Comparison of ENCODE assay signal across 11 cellular contexts in the genomic region with DNA sequence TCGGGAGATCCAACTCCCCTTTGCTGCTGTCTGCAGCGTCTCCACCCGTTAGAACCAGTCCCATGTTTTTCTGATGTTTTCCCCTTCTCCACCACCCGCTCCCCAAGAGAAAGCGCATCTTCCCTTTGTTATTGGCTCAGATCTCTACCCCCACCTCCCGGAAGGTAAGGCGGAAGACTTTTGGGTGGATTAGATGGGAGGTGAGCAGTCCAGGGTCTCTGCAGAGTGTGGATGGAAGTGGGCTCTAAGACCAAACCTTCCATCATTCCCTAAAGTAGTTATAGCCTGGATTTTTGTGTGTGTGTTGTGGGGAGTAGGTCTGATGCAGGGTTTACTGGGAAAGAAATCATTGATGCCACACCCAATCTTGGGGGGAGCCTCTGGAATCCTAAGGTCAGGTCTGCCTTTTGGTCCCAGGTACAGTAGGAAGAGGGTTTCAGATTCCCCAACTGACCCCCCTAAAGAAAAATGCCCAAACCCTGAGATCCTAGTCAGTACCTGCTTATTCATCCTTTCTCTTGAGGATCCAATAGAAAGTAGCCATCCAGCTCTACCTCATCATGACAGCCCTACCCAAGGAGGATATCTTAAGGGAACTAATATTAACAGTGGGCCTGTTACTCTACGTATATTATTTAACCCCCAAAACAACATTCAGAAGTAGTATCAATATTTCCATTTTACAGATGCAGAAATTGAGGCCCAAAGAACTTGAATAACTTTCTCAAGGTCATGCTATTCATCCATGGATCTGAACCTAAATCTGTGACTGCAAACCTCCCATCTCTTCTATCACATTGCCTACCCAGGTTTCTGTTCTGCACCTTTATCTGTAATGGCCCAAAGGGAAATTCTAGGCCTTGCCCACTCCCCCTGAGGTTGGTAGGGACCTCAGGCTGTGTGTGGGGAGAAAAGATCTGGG. TPM values are rescaled to one million over a fixed set of nuclear protein-coding genes. Genes with fewer than 3 reads are reported as not detected.
DNase-seq lines count a peak whose midpoint lies in the region; ATAC-seq and TF ChIP-seq lines count a peak whose summit lies in the region.
"Had no signal": no experiment of that assay in that cellular context is flagged by ENCODE, and none has a peak within 500 bp of the region (broad histone marks: within the 10 kb centered on the region; RNA-seq: fewer than 3 reads in every experiment).

No MANE protein-coding gene starts in this region.

- H3K9me3 Mint-ChIP-seq in activated T-cell treated with anti-CD3 and anti-CD28 coated beads, Interleukin-2, amount 50 U/mL, for 4 hours: no peaks in the 10 kb centered on the region
- no peaks in the 10 kb centered on the region for H3K9me3 Mint-ChIP-seq in activated naive CD8-positive, alpha-beta T cell (ENCODE audit: low read depth)
- H3K9me3 Mint-ChIP-seq: dendritic cell treated with granulocyte-macrophage colony-stimulating factor and Interleukin-4, amounts not matched to agents 40 ng/mL and 50 ng/mL, for 4 days had no signal

- H3K27me3 Mint-ChIP-seq in activated T-cell treated with anti-CD3 and anti-CD28 coated beads, Interleukin-2, amount 50 U/mL, for 4 hours (ENCODE audit: low read depth): peaks cover 7% of the 10 kb centered on the region
- no peaks in the 10 kb centered on the region for H3K27me3 Mint-ChIP-seq in activated naive CD8-positive, alpha-beta T cell

- no peak for TF ChIP-seq POLR2A in suprapubic skin (IDR thresholded peaks at IDR 0.05)
- no peak for TF ChIP-seq POLR2A in heart left ventricle (IDR thresholded peaks at IDR 0.05)

- H3K27me3 ChIP-seq in suprapubic skin: peaks cover 37% of the 10 kb centered on the region
- peaks cover 0 to 42% (median 22%) of the 10 kb centered on the region in 9 donors for H3K27me3 ChIP-seq in heart left ventricle

- ATAC-seq in activated T-cell treated with anti-CD3 and anti-CD28 coated beads, Interleukin-2, amount 50 U/mL, for 4 hours: no peak
- ATAC-seq in HG02610 (IDR thresholded peaks at IDR 0.05; ENCODE audit: unreplicated experiment) (no peak), heart left ventricle (no peak)
- ATAC-seq: PC-3 had no signal

- no peak overlapping the region for H3K27ac ChIP-seq in suprapubic skin
- no peak overlapping the region for H3K27ac ChIP-seq in heart left ventricle

- H3K9me3 ChIP-seq in suprapubic skin (no peaks in the 10 kb centered on the region), heart left ventricle (no peaks in the 10 kb centered on the region)

- peak overlapping the region; percentile 29 for H3K27ac Mint-ChIP-seq in activated naive CD8-positive, alpha-beta T cell
- H3K27ac Mint-ChIP-seq: dendritic cell treated with granulocyte-macrophage colony-stimulating factor and Interleukin-4, amounts not matched to agents 40 ng/mL and 50 ng/mL, for 4 days had no signal

- 68% methylated on average over 8 of the region's 8 CpGs for WGBS in suprapubic skin
- 54 to 62% (median 56%) methylated on average over 8 of the region's 8 CpGs for WGBS in heart left ventricle, 4 donors

- H3K36me3 ChIP-seq in suprapubic skin (no peaks in the 10 kb centered on the region), heart left ventricle (no peaks in the 10 kb centered on the region)

- peaks cover 18% of the 10 kb centered on the region for H3K4me1 Mint-ChIP-seq in activated T-cell treated with anti-CD3 and anti-CD28 coated beads, Interleukin-2, amount 50 U/mL, for 4 hours (ENCODE audit: low read depth)
- H3K4me1 Mint-ChIP-seq in activated naive CD8-positive, alpha-beta T cell (ENCODE audit: low read depth): peaks cover 24% of the 10 kb centered on the region

- DNase-seq in activated T-cell treated with anti-CD3 and anti-CD28 coated beads, Interleukin-2, amount 50 U/mL, for 4 hours: no peak
- DNase-seq in activated T-cell treated with anti-CD3 and anti-CD28 coated beads for 4 hours (no peak), suprapubic skin (ENCODE audit: low spot score in 2 of 2) (no peak), heart left ventricle (no peak), DMS 273 (lab: John Stamatoyannopoulos, UW; ENCODE audit: unreplicated experiment) (no peak)
- DNase-seq: AML-193, PC-3 had no signal

- TF ChIP-seq CTCF in suprapubic skin (IDR thresholded peaks at IDR 0.05): no peak
- TF ChIP-seq CTCF in heart left ventricle (IDR thresholded peaks at IDR 0.05): no peak

- peak overlapping the region; percentile 12 for H3K4me3 Mint-ChIP-seq in activated T-cell treated with anti-CD3 and anti-CD28 coated beads, Interleukin-2, amount 50 U/mL, for 4 hours
- peak overlapping the region; percentile 77 for H3K4me3 Mint-ChIP-seq in activated naive CD8-positive, alpha-beta T cell

- peaks cover 3% of the 10 kb centered on the region for H3K36me3 Mint-ChIP-seq in activated T-cell treated with anti-CD3 and anti-CD28 coated beads, Interleukin-2, amount 50 U/mL, for 4 hours (ENCODE audit: insufficient read depth)
- peaks cover 2% of the 10 kb centered on the region for H3K36me3 Mint-ChIP-seq in activated naive CD8-positive, alpha-beta T cell

- H3K4me1 ChIP-seq in suprapubic skin: peaks cover 20% of the 10 kb centered on the region
- peaks cover 0 to 21% (median 10%) of the 10 kb centered on the region in 12 donors for H3K4me1 ChIP-seq in heart left ventricle

- intact Hi-C loops in heart left ventricle (cut with DNase I): no loop called here

- TF ChIP-seq EP300 in suprapubic skin (IDR thresholded peaks at IDR 0.05): no peak

- H3K4me3 ChIP-seq in iPS-11a (ENCODE audit: low read depth, low read length) (peak overlapping the region; percentile 88), suprapubic skin (peak overlapping the region; percentile 49), heart left ventricle (no peak overlapping the region)

RNA-seq across cellular contexts. Expression of a gene that starts 1.0 kb away (rescaled TPM):
- total RNA-seq in activated T-cell treated with anti-CD3 and anti-CD28 coated beads, Interleukin-2, amount 50 U/mL, for 4 hours: under 1 TPM; 0.56 to 0.98 (median 0.68) TPM
- total RNA-seq in suprapubic skin (under 1 TPM in 2 of 4 donors, not detected in 2; 0.08 to 0.23 TPM), heart left ventricle (under 1 TPM in 6 of 9 donors, not detected in 3; 0.07 to 0.31 (median 0.17) TPM)
- under 1 TPM; 0.06 to 0.08 TPM for polyA plus RNA-seq in heart left ventricle
- total RNA-seq: PC-3 had no signal

RNA-seq across cellular contexts. Expression of a gene that starts 3.9 kb away (rescaled TPM):
- total RNA-seq in activated T-cell treated with anti-CD3 and anti-CD28 coated beads, Interleukin-2, amount 50 U/mL, for 4 hours: 10 to 100 TPM; 72.3 to 84.3 (median 74.6) TPM
- total RNA-seq in suprapubic skin: 100 to 1,000 TPM; 152 to 242 (median 185) TPM
- total RNA-seq in heart left ventricle: 100 to 1,000 TPM in 5 of 9 donors, 10 to 100 TPM in 4; 84.4 to 159 (median 109) TPM
- 100 to 1,000 TPM in 1 of 2 donors, 10 to 100 TPM in 1; 62.3 to 228 TPM for polyA plus RNA-seq in heart left ventricle

RNA-seq across cellular contexts. Expression of a gene that starts 28.3 kb away (rescaled TPM):
- total RNA-seq in activated T-cell treated with anti-CD3 and anti-CD28 coated beads, Interleukin-2, amount 50 U/mL, for 4 hours: 10 to 100 TPM; 56.3 to 59.4 (median 57.5) TPM
- total RNA-seq in suprapubic skin (10 to 100 TPM; 24.4 to 92.9 (median 36.8) TPM), heart left ventricle (10 to 100 TPM; 13.1 to 43.3 (median 30.1) TPM)
- 10 to 100 TPM; 11.4 to 17.2 TPM for polyA plus RNA-seq in heart left ventricle

RNA-seq across cellular contexts. Expression of a gene that starts 30.6 kb away (rescaled TPM):
- 10 to 100 TPM in 2 of 3 donors, 1 to 10 TPM in 1; 9.2 to 12.2 (median 10.8) TPM for total RNA-seq in activated T-cell treated with anti-CD3 and anti-CD28 coated beads, Interleukin-2, amount 50 U/mL, for 4 hours
- total RNA-seq in suprapubic skin (10 to 100 TPM in 3 of 4 donors, 1 to 10 TPM in 1; 8.1 to 33.6 (median 14.4) TPM), heart left ventricle (10 to 100 TPM; 11.5 to 30.9 (median 17.5) TPM)
- 10 to 100 TPM; 58.3 to 60.5 TPM for polyA plus RNA-seq in heart left ventricle

RNA-seq across cellular contexts. Expression of a gene that starts 40.1 kb away (rescaled TPM):
- 10 to 100 TPM; 28.6 to 32.0 (median 29.1) TPM for total RNA-seq in activated T-cell treated with anti-CD3 and anti-CD28 coated beads, Interleukin-2, amount 50 U/mL, for 4 hours
- total RNA-seq in suprapubic skin: 10 to 100 TPM; 36.9 to 68.9 (median 51.5) TPM
- 10 to 100 TPM; 12.9 to 31.0 (median 17.0) TPM for total RNA-seq in heart left ventricle
- 10 to 100 TPM in 1 of 2 donors, 1 to 10 TPM in 1; 4.6 to 22.6 TPM for polyA plus RNA-seq in heart left ventricle

Comparison
In these comparisons a context has a peak if more than half of its experiments do, and no peak if none do; other contexts are left out.
1. H3K4me3 ChIP-seq: peak in iPS-11a (single experiment) and suprapubic skin (single experiment); none in heart left ventricle (0 of 12).